Comparison of ENCODE assay signal across 19 cellular contexts in the genomic region with DNA sequence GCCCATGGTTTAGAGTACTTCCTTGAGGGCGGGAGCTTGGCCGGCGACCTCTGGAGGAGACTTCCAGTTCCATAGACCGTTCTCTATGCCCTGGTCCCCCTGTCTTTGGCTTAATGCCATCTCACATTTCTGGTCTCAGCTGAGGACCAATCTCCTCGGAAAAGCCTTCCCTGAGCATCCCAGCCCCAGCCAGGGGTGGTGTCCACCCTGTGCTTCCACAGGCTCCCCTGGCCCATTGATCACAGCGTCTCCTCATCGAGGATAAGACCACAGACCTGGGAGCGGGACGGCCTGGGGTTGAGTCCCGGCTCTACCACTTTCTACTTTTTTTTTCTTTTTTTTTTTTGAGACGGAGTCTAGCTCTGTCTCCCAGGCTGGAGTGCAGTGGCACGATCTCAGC. TPM values are rescaled to one million over a fixed set of nuclear protein-coding genes. Genes with fewer than 3 reads are reported as not detected.
DNase-seq lines count a peak whose midpoint lies in the region; ATAC-seq, FAIRE-seq and TF ChIP-seq lines count a peak whose summit lies in the region.
"Had no signal": no experiment of that assay in that cellular context is flagged by ENCODE, and none has a peak within 500 bp of the region (broad histone marks: within the 10 kb centered on the region; RNA-seq: fewer than 3 reads in every experiment).

No MANE protein-coding gene starts in this region.

- CTCF ChIA-PET in HEK293 (lab: Yijun Ruan, JAX) (interaction anchor here (0.7 to 6.5 kb wide), 2 partner anchors 287 to 514 kb away, joined by 3 to 61 read pairs; no protein-coding TSS in a partner anchor), endothelial cell of umbilical vein (lab: Charles Lee) (interaction anchor here (0.8 to 1.7 kb wide), 3 partner anchors 12 to 23 kb away, joined by 4 to 10 read pairs (median 7); no protein-coding TSS in a partner anchor)

- H3K36me3 ChIP-seq in HEK293 (ENCODE audit: control insufficient read depth in 2 of 2, insufficient read depth in 1 of 2, low read length in 2 of 2), result peaks cover 0 to 1% of the 10 kb centered on the region in 2 experiments; a peak in 1 of 3 replicates
- no peaks in the 10 kb centered on the region for H3K36me3 ChIP-seq in endothelial cell of umbilical vein (ENCODE audit: control insufficient read depth in 2 of 2, extremely low read depth in 1 of 2, insufficient read depth in 2 of 2, low read length in 2 of 2)
- no peaks in the 10 kb centered on the region for H3K36me3 ChIP-seq in tibial artery
- H3K36me3 ChIP-seq: HAP-1 had no signal

- no peak overlapping the region for H3K4me2 ChIP-seq in endothelial cell of umbilical vein (ENCODE audit: insufficient read depth, low read length)
- H3K4me2 ChIP-seq: GM23338 had no signal

- peak overlapping the region; percentile 51 for H3K27ac Mint-ChIP-seq in stimulated activated naive B cell treated with anti-CD40 and anti-IgM and Interleukin-4, amounts not matched to agents 10 μg/mL and 1 μg/mL and 100 μg/mL, for 72 hours
- H3K27ac Mint-ChIP-seq: GM23338 had no signal

- dilution Hi-C loops in endothelial cell of umbilical vein (cut with MboI; ENCODE audit: extremely low pct_ligation_motif_present, low sequenced_read_pairs), result no loop called here

- DNase-seq in UCSD-AML1 (lab: John Stamatoyannopoulos, UW; ENCODE audit: unreplicated experiment) (peak; percentile 62), endothelial cell of umbilical vein (ENCODE audit: low read depth, low spot score) (no peak), NCI-H748 treated with DMSO at 0.1 percent for 48 hours (lab: John Stamatoyannopoulos, UW) (no peak), GM19238 (ENCODE audit: insufficient read length, low spot score) (no peak), tibial artery (no peak)
- no peak for DNase-seq in stimulated activated naive B cell treated with anti-CD40 and anti-IgM and Interleukin-4, amounts not matched to agents 10 μg/mL and 1 μg/mL and 100 μg/mL, for 72 hours
- DNase-seq: 8988T; C1 segment of cervical spinal cord; Calu3; CD4-positive, alpha-beta memory T cell; COR-L47; DMS153; DND-41 had no signal

- H3K27ac ChIP-seq in HEK293 (ENCODE audit: extremely low read depth, low read depth, low read length) (no peak overlapping the region), endothelial cell of umbilical vein (ENCODE audit: insufficient read depth, low read depth, low read length) (no peak overlapping the region), tibial artery (no peak overlapping the region)

- H3K27me3 Mint-ChIP-seq in stimulated activated naive B cell treated with anti-CD40 and anti-IgM and Interleukin-4, amounts not matched to agents 10 μg/mL and 1 μg/mL and 100 μg/mL, for 72 hours, result no peaks in the 10 kb centered on the region
- H3K27me3 Mint-ChIP-seq: CD4-positive, alpha-beta memory T cell had no signal

- H3K27me3 ChIP-seq in endothelial cell of umbilical vein (ENCODE audit: control insufficient read depth in 2 of 2, insufficient read depth in 2 of 2, low read length in 2 of 2) (no peaks in the 10 kb centered on the region), tibial artery (peaks cover 0 to 7% of the 10 kb centered on the region in 2 donors)

- no peak for ATAC-seq in stimulated activated naive B cell treated with anti-CD40 and anti-IgM and Interleukin-4, amounts not matched to agents 10 μg/mL and 1 μg/mL and 100 μg/mL, for 72 hours (replicated peaks)
- ATAC-seq: GM23338 had no signal

- POLR2A ChIA-PET in HEK293 (lab: Yijun Ruan, JAX) (no interaction called here), endothelial cell of umbilical vein (lab: Charles Lee) (no interaction called here)

- H3K79me2 ChIP-seq in endothelial cell of umbilical vein (ENCODE audit: control insufficient read depth, insufficient read depth, low read length), result no peaks in the 10 kb centered on the region

- no peak overlapping the region for H3K4me3 Mint-ChIP-seq in stimulated activated naive B cell treated with anti-CD40 and anti-IgM and Interleukin-4, amounts not matched to agents 10 μg/mL and 1 μg/mL and 100 μg/mL, for 72 hours
- H3K4me3 Mint-ChIP-seq: CD4-positive, alpha-beta memory T cell; GM23338 had no signal

- no peak overlapping the region for H2AFZ ChIP-seq in endothelial cell of umbilical vein (ENCODE audit: low read depth, low read length)
- H2AFZ ChIP-seq: GM23338 had no signal

- H3K4me3 ChIP-seq in HEK293 (ENCODE audit: low read depth, low read length), result no peak overlapping the region
- no peak overlapping the region for H3K4me3 ChIP-seq in endothelial cell of umbilical vein (replicated peaks in 1 of 3; ENCODE audit: insufficient read depth in 1 of 3, low read depth in 1 of 3, low read length in 3 of 3)
- no peak overlapping the region for H3K4me3 ChIP-seq in tibial artery
- H3K4me3 ChIP-seq: GM23338, HAP-1 had no signal

- no peak for TF ChIP-seq POLR2A in endothelial cell of umbilical vein (IDR thresholded peaks at IDR 0.05; ENCODE audit: low read depth, low read length)

- no peak for TF ChIP-seq CTCF in HEK293 (tag by site-specific recombination; IDR thresholded peaks at IDR 0.05)
- no peak for TF ChIP-seq CTCF in endothelial cell of umbilical vein (IDR thresholded peaks at IDR 0.05; ENCODE audit: extremely low read depth in 1 of 2, insufficient read depth in 1 of 2, low read depth in 1 of 2, low read length in 2 of 2)
- no peak for TF ChIP-seq CTCF in tibial artery (IDR thresholded peaks at IDR 0.05)

- H3K4me1 Mint-ChIP-seq in stimulated activated naive B cell treated with anti-CD40 and anti-IgM and Interleukin-4, amounts not matched to agents 10 μg/mL and 1 μg/mL and 100 μg/mL, for 72 hours, result peaks cover 7 to 13% of the 10 kb centered on the region in 2 donors

- intact Hi-C loops in endothelial cell of umbilical vein (cut with micrococcal nuclease), result no loop called here
- intact Hi-C loops in tibial artery (cut with DNase I; ENCODE audit: low total_unique reads), result no loop called here

- no peaks in the 10 kb centered on the region for H3K9me1 ChIP-seq in endothelial cell of umbilical vein (replicated peaks; ENCODE audit: control insufficient read depth, extremely low read depth, insufficient read depth, low read length)

- H3K9me3 ChIP-seq in HEK293 (ENCODE audit: control insufficient read depth, insufficient read depth, low read depth, low read length), result no peaks in the 10 kb centered on the region
- H3K9me3 ChIP-seq in endothelial cell of umbilical vein (replicated peaks; ENCODE audit: control insufficient read depth, insufficient read depth, low read length), result no peaks in the 10 kb centered on the region
- no peaks in the 10 kb centered on the region for H3K9me3 ChIP-seq in tibial artery
- H3K9me3 ChIP-seq: HAP-1 had no signal

- H3K4me1 ChIP-seq in HEK293 (ENCODE audit: control insufficient read depth, insufficient read depth, low read length) (no peaks in the 10 kb centered on the region), endothelial cell of umbilical vein (ENCODE audit: control insufficient read depth, extremely low read depth, insufficient read depth, low read length) (peaks cover 13% of the 10 kb centered on the region), tibial artery (peaks cover 0 to 11% (median 10%) of the 10 kb centered on the region in 4 donors)
- H3K4me1 ChIP-seq: HAP-1 had no signal

- BruUV-seq in endothelial cell of umbilical vein (replicated peaks; lab: Mats Ljungman, UMichigan), result no TSS peak

- peak; percentile 40 for FAIRE-seq in endothelial cell of umbilical vein (lab: Jason Lieb, UNC)
- FAIRE-seq: G401.6, GM12892 had no signal

- no peak overlapping the region for H3K9ac ChIP-seq in endothelial cell of umbilical vein (replicated peaks; ENCODE audit: extremely low read depth, insufficient read depth, low read length)

- H4K20me1 ChIP-seq in endothelial cell of umbilical vein (replicated peaks; ENCODE audit: control insufficient read depth, extremely low read depth, insufficient read depth, low read length), result no peaks in the 10 kb centered on the region

- no peaks in the 10 kb centered on the region for H3K9me3 Mint-ChIP-seq in stimulated activated naive B cell treated with anti-CD40 and anti-IgM and Interleukin-4, amounts not matched to agents 10 μg/mL and 1 μg/mL and 100 μg/mL, for 72 hours
- H3K9me3 Mint-ChIP-seq: CD4-positive, alpha-beta memory T cell; GM23338 had no signal

- H3K36me3 Mint-ChIP-seq in stimulated activated naive B cell treated with anti-CD40 and anti-IgM and Interleukin-4, amounts not matched to agents 10 μg/mL and 1 μg/mL and 100 μg/mL, for 72 hours, result peaks cover 15 to 17% of the 10 kb centered on the region in 2 donors
- H3K36me3 Mint-ChIP-seq: CD4-positive, alpha-beta memory T cell had no signal

TF ChIP-seq in HEK293, 187 proteins besides CTCF, POLR2A, EP300 and RAD21 (continues in another document):
- TF ChIP-seq SCRT1 (tag by site-specific recombination; IDR thresholded peaks at IDR 0.05; ENCODE audit: borderline replicate concordance), result no peak
- no peak for TF ChIP-seq ZNF311 (tag by site-specific recombination; IDR thresholded peaks at IDR 0.05; ENCODE audit: borderline replicate concordance)

TF ChIP-seq in endothelial cell of umbilical vein, 7 proteins besides CTCF, POLR2A, EP300 and RAD21:
- TF ChIP-seq, protein P1, sequence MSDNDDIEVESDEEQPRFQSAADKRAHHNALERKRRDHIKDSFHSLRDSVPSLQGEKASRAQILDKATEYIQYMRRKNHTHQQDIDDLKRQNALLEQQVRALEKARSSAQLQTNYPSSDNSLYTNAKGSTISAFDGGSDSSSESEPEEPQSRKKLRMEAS (IDR thresholded peaks at IDR 0.05; ENCODE audit: insufficient read depth, insufficient read length), result no peak
- TF ChIP-seq JUN (IDR thresholded peaks at IDR 0.05; ENCODE audit: borderline replicate concordance, insufficient read depth, insufficient read length, low read depth), result no peak
- TF ChIP-seq POLR2AphosphoS5 (IDR thresholded peaks at IDR 0.05; ENCODE audit: insufficient read depth, low read depth, low read length), result no peak
- TF ChIP-seq EZH2 (IDR thresholded peaks at IDR 0.05; ENCODE audit: borderline replicate concordance, low read depth, low read length, severe bottlenecking), result no peak
- TF ChIP-seq GATA2 (IDR thresholded peaks at IDR 0.05; ENCODE audit: insufficient read depth, insufficient read length, low read depth, low read length), result no peak
- no peak for TF ChIP-seq MYC (IDR thresholded peaks at IDR 0.05; ENCODE audit: low read depth, low read length)
- no peak for TF ChIP-seq FOS (IDR thresholded peaks at IDR 0.05; ENCODE audit: borderline replicate concordance, insufficient read depth, low read length)
TF ChIP-seq in endothelial cell of umbilical vein: peak in this region for 0.

RNA-seq across cellular contexts. Expression of a gene that starts 14.5 kb away (rescaled TPM):
- total RNA-seq in endothelial cell of umbilical vein, result not detected in 2 replicates
- polyA plus RNA-seq in endothelial cell of umbilical vein, result 0.06 and 0.08 TPM in 2 replicates
- polyA plus RNA-seq in endothelial cell of umbilical vein (2011; cell fraction: cytosol; rRNA removed), result 0.04 and 0.06 TPM in 2 replicates
- 0.14 TPM in 1 of 2 replicates, not detected in the other for polyA plus RNA-seq in endothelial cell of umbilical vein (2011; cell fraction: nucleus; rRNA removed)
- polyA plus RNA-seq in endothelial cell of umbilical vein (2012), result 0.15 and 0.16 TPM in 2 replicates
- polyA minus RNA-seq in endothelial cell of umbilical vein, result 0.06 and 0.10 TPM in 2 replicates
- polyA minus RNA-seq in endothelial cell of umbilical vein (2011; cell fraction: cytosol; rRNA and poly(A)+ RNA removed), result not detected
- not detected in 2 replicates for polyA minus RNA-seq in endothelial cell of umbilical vein (2011; cell fraction: nucleus; rRNA and poly(A)+ RNA removed)
- total RNA-seq: A673; CD4-positive, alpha-beta memory T cell had no signal
